Comparison of ENCODE assay signal across 18 cellular contexts in genomic region chr7:16579216-16579615, GRCh38. TPM values are rescaled to one million over a fixed set of nuclear protein-coding genes. Genes with fewer than 3 reads are reported as not detected.
A peak's percentile ranks its signal among the peaks of the same experiment; 100 is the strongest.
DNase-seq lines count a peak whose midpoint lies in the region; ATAC-seq and TF ChIP-seq lines count a peak whose summit lies in the region.
"Had no signal": no experiment of that assay in that cellular context is flagged by ENCODE, and none has a peak within 500 bp of the region (broad histone marks: within the 10 kb centered on the region; RNA-seq: fewer than 3 reads in every experiment).

No MANE protein-coding gene starts in this region.

- BruUV-seq in PC-3 (replicated peaks; lab: Mats Ljungman, UMichigan) = no TSS peak

- H3K4me2 ChIP-seq in PC-3 (ENCODE audit: low read length) (no peak overlapping the region), neural progenitor cell (no peak overlapping the region)
- H3K4me2 ChIP-seq: GM23338 had no signal

- POLR2A ChIA-PET in PC-3 (lab: Charles Lee; ENCODE audit: unreplicated experiment) = no interaction called here

- H3K9me3 ChIP-seq in PC-3 (ENCODE audit: low read length) (no peaks in the 10 kb centered on the region), neural progenitor cell (ENCODE audit: low read depth) (no peaks in the 10 kb centered on the region)
- H3K9me3 ChIP-seq: BE2C had no signal

- no peak for ATAC-seq in PC-3
- ATAC-seq in left ventricle myocardium superior = no peak
- no peak for ATAC-seq in GM19328 (IDR thresholded peaks at IDR 0.05; ENCODE audit: unreplicated experiment)
- ATAC-seq: GM23338, Right ventricle myocardium inferior had no signal

- intact Hi-C loops in PC-3 (cut with micrococcal nuclease) = no loop called here
- intact Hi-C loops in left ventricle myocardium superior (cut with micrococcal nuclease) = no loop called here

- H3K4me1 ChIP-seq in PC-3 (ENCODE audit: insufficient read depth, low read length) (no peaks in the 10 kb centered on the region), neural progenitor cell (no peaks in the 10 kb centered on the region)
- H3K4me1 ChIP-seq: BE2C had no signal

- no peaks in the 10 kb centered on the region for H3K27me3 Mint-ChIP-seq in neural progenitor cell (ENCODE audit: insufficient read depth, low read depth)

- H4K20me1 ChIP-seq in PC-3 (ENCODE audit: low read length) (no peaks in the 10 kb centered on the region), neural progenitor cell (ENCODE audit: low read depth) (no peaks in the 10 kb centered on the region)

- H3K9me2 ChIP-seq in PC-3 (replicated peaks; ENCODE audit: low read length) = no peaks in the 10 kb centered on the region

- no peaks in the 10 kb centered on the region for H3F3A ChIP-seq in PC-3 (ENCODE audit: low read length, unreplicated experiment)
- no peaks in the 10 kb centered on the region for H3F3A ChIP-seq in neural progenitor cell (ENCODE audit: low read depth)

- H3K9ac ChIP-seq in PC-3 (ENCODE audit: low read length) (no peak overlapping the region), neural progenitor cell (no peak overlapping the region)

- H2AFZ ChIP-seq in PC-3 (ENCODE audit: low read length) = peak overlapping the region; percentile 15; the same call in 1 of the 2 replicates
- peak overlapping the region; percentile 56 for H2AFZ ChIP-seq in neural progenitor cell (replicated peaks)
- H2AFZ ChIP-seq: GM23338 had no signal

- DNase-seq in DMS79 (lab: John Stamatoyannopoulos, UW) (peak; percentile 26), LHCN-M2 (ENCODE audit: low read depth) (peak; percentile 13), PC-3 (no peak), neural progenitor cell (ENCODE audit: low spot score) (no peak), left ventricle myocardium superior (no peak), UCSD-AML1 (lab: John Stamatoyannopoulos, UW; ENCODE audit: unreplicated experiment) (no peak)
- DNase-seq: BE2C; CD4-positive, CD25-positive, alpha-beta regulatory T cell; COR-L47; DMS 273 treated with DMSO at 0.1 percent for 48 hours; GF-D8; NCI-H1105 treated with DMSO at 0.1 percent for 48 hours; NCI-H1694 treated with DMSO at 0.1 percent for 48 hours; NCI-H524; T-helper 1 cell had no signal

- H3K4me3 ChIP-seq in PC-3 (ENCODE audit: low read length) (no peak overlapping the region), neural progenitor cell (no peak overlapping the region)
- H3K4me3 ChIP-seq: GM23338 had no signal

- H3K4me1 Mint-ChIP-seq in neural progenitor cell = no peaks in the 10 kb centered on the region
- H3K4me1 Mint-ChIP-seq: CD4-positive, CD25-positive, alpha-beta regulatory T cell had no signal

- H3K79me2 ChIP-seq in PC-3 (ENCODE audit: low read length) = no peaks in the 10 kb centered on the region
- no peaks in the 10 kb centered on the region for H3K79me2 ChIP-seq in neural progenitor cell (ENCODE audit: low read depth)

- H3K36me3 Mint-ChIP-seq in neural progenitor cell = no peaks in the 10 kb centered on the region
- H3K36me3 Mint-ChIP-seq: CD4-positive, CD25-positive, alpha-beta regulatory T cell had no signal

- no peaks in the 10 kb centered on the region for H3K9me3 Mint-ChIP-seq in neural progenitor cell
- H3K9me3 Mint-ChIP-seq: CD4-positive, CD25-positive, alpha-beta regulatory T cell; GM23338 had no signal

- no peak for TF ChIP-seq CTCF in PC-3 (conservative IDR thresholded peaks at IDR 0.05; ENCODE audit: low read depth, low read length)
- TF ChIP-seq CTCF in neural progenitor cell (IDR thresholded peaks at IDR 0.05) = no peak

- H3K27me3 ChIP-seq in PC-3 (ENCODE audit: low read length) (no peaks in the 10 kb centered on the region), neural progenitor cell (no peaks in the 10 kb centered on the region)
- H3K27me3 ChIP-seq: BE2C had no signal

- H3K27ac ChIP-seq in PC-3 (ENCODE audit: low read length) = no peak overlapping the region
- H3K27ac ChIP-seq in neural progenitor cell = no peak overlapping the region

- H3K27ac Mint-ChIP-seq in neural progenitor cell = no peak overlapping the region
- H3K27ac Mint-ChIP-seq: CD4-positive, CD25-positive, alpha-beta regulatory T cell; GM23338 had no signal

- H3K36me3 ChIP-seq in PC-3 (ENCODE audit: low read depth, low read length) (no peaks in the 10 kb centered on the region), neural progenitor cell (no peaks in the 10 kb centered on the region)
- H3K36me3 ChIP-seq: BE2C had no signal

- no peak overlapping the region for H3K4me3 Mint-ChIP-seq in neural progenitor cell
- H3K4me3 Mint-ChIP-seq: CD4-positive, CD25-positive, alpha-beta regulatory T cell; GM23338 had no signal

- CTCF ChIA-PET in PC-3 (lab: Charles Lee) = no interaction called here

RNA-seq across cellular contexts. Expression of gene LRRC72, which starts 52.6 kb away (rescaled TPM):
- total RNA-seq in LHCN-M2 (2014; rRNA removed) = not detected in 2 replicates
- not detected for polyA plus RNA-seq in LHCN-M2 (2012)
- not detected in 2 replicates for total RNA-seq in PC-3 (2014; rRNA removed)
- not detected in 2 replicates for total RNA-seq in neural progenitor cell (ENCODE audit: low replicate concordance)
- not detected for total RNA-seq in left ventricle myocardium superior
- total RNA-seq: CD4-positive, CD25-positive, alpha-beta regulatory T cell; GM23338; Right ventricle myocardium inferior had no signal
- polyA plus RNA-seq: CD4-positive, CD25-positive, alpha-beta regulatory T cell; GM23338 had no signal

Comparison
In these comparisons a context has a peak if more than half of its experiments do, and no peak if none do; other contexts are left out.
1. DNase-seq: peak in DMS79 (single experiment) and LHCN-M2 (single experiment); none in PC-3 (single experiment), neural progenitor cell (single experiment), left ventricle myocardium superior (single experiment) and UCSD-AML1 (single experiment).